ENCODE assay signal across 10 cellular contexts in genomic region chr7:92916751-92917369, GRCh38.
DNase-seq lines count a peak whose midpoint lies in the region; TF ChIP-seq lines count a peak whose summit lies in the region.
"Had no signal": no experiment of that assay in that cellular context is flagged by ENCODE, and none has a peak within 500 bp of the region (broad histone marks: within the 10 kb centered on the region; RNA-seq: fewer than 3 reads in every experiment).

No MANE protein-coding gene starts in this region.

- H3F3A ChIP-seq in PC-9 (ENCODE audit: insufficient read depth, low read depth) (peaks cover 17% of the 10 kb centered on the region), smooth muscle cell (ENCODE audit: low read depth) (no peaks in the 10 kb centered on the region)

- H3K4me3 ChIP-seq in PC-9, result no peak overlapping the region
- no peak overlapping the region for H3K4me3 ChIP-seq in foreskin fibroblast (ENCODE audit: low read depth in 1 of 2, low read length in 2 of 2)
- no peak overlapping the region for H3K4me3 ChIP-seq in smooth muscle cell

- no peaks in the 10 kb centered on the region for H3K9me3 ChIP-seq in PC-9 (ENCODE audit: insufficient read depth, low read depth)
- no peaks in the 10 kb centered on the region for H3K9me3 ChIP-seq in smooth muscle cell (replicated peaks; ENCODE audit: low read depth)
- H3K9me3 ChIP-seq: BE2C had no signal

- H3K27ac ChIP-seq in PC-9 (peak overlapping the region; percentile 83), smooth muscle cell (ENCODE audit: low read depth) (peak overlapping the region; percentile 81)

- H3K4me1 ChIP-seq in PC-9 (replicated peaks; ENCODE audit: insufficient read depth) (peaks cover 18% of the 10 kb centered on the region), smooth muscle cell (ENCODE audit: low read depth) (peaks cover 15% of the 10 kb centered on the region)

- CTCF ChIA-PET in PC-9 (lab: Charles Lee) (interaction anchor here (0.6 kb wide), 1 partner anchor 80 kb away, joined by 6 read pairs; the partner anchor contains the start of gene CDK6), GM10248 (lab: Yijun Ruan, JAX) (no interaction called here)

- peaks cover 5% of the 10 kb centered on the region; the same call in 1 of the 2 replicates for H3K9me2 ChIP-seq in PC-9 (ENCODE audit: insufficient read depth)

- H3K4me2 ChIP-seq in PC-9 (peak overlapping the region; percentile 57), smooth muscle cell (peak overlapping the region; percentile 52)

- TF ChIP-seq CTCF in PC-9 (conservative IDR thresholded peaks at IDR 0.05) (no peak), foreskin fibroblast (IDR thresholded peaks at IDR 0.05; ENCODE audit: low read depth, low read length) (no peak), smooth muscle cell (IDR thresholded peaks at IDR 0.05; ENCODE audit: borderline replicate concordance, insufficient read depth, poor library complexity, severe bottlenecking) (no peak), GM10248 (IDR thresholded peaks at IDR 0.05; ENCODE audit: control extremely low read depth, extremely low read depth, low read depth, missing control alignments) (no peak)

- H4K20me1 ChIP-seq in PC-9 (ENCODE audit: insufficient read depth), result no peaks in the 10 kb centered on the region
- H4K20me1 ChIP-seq in smooth muscle cell (ENCODE audit: low read depth), result no peaks in the 10 kb centered on the region

- H3K9ac ChIP-seq in smooth muscle cell (ENCODE audit: low read depth), result peak overlapping the region; percentile 58

- intact Hi-C loops in PC-9 (cut with micrococcal nuclease; ENCODE audit: unreplicated experiment), result loop anchor here (1.0 to 10.0 kb wide), 8 partner anchors 13 to 295 kb away; partner anchors contain the start of gene SAMD9

- H3K36me3 ChIP-seq in PC-9 (ENCODE audit: low read depth), result no peaks in the 10 kb centered on the region
- no peaks in the 10 kb centered on the region for H3K36me3 ChIP-seq in smooth muscle cell (ENCODE audit: low read depth)
- H3K36me3 ChIP-seq: BE2C had no signal

- no TSS peak for BruUV-seq in PC-9 (replicated peaks; lab: Mats Ljungman, UMichigan)

- H3K27me3 ChIP-seq in PC-9 (ENCODE audit: insufficient read depth, low read depth) (no peaks in the 10 kb centered on the region), smooth muscle cell (ENCODE audit: low read depth) (no peaks in the 10 kb centered on the region)
- H3K27me3 ChIP-seq: BE2C had no signal

- no peaks in the 10 kb centered on the region for H3K79me2 ChIP-seq in PC-9 (ENCODE audit: low read depth)
- H3K79me2 ChIP-seq in smooth muscle cell (ENCODE audit: low read depth), result no peaks in the 10 kb centered on the region

- 20% methylated on average over 3 of the region's 3 CpGs for WGBS in smooth muscle cell (ENCODE audit: low lambda C conversion rate)

- H2AFZ ChIP-seq in PC-9 (no peak overlapping the region), smooth muscle cell (ENCODE audit: low read depth) (peak overlapping the region; percentile 14)

- POLR2A ChIA-PET in PC-9 (lab: Charles Lee; ENCODE audit: unreplicated experiment), result interaction anchor here (0.6 to 0.7 kb wide), 2 partner anchors 151 to 753 kb away, joined by 4 to 8 read pairs; no protein-coding TSS in a partner anchor
- POLR2A ChIA-PET in GM10248 (lab: Yijun Ruan, JAX), result no interaction called here

- DNase-seq in NCI-H748 (lab: John Stamatoyannopoulos, UW; ENCODE audit: unreplicated experiment) (peak; percentile 65), NCI-H748 treated with DMSO at 0.1 percent for 48 hours (lab: John Stamatoyannopoulos, UW) (no peak), PC-9 (peak; percentile 86 to 95), foreskin fibroblast (peak; percentile 18 to 50), smooth muscle cell (lab: John Stamatoyannopoulos, UW; ENCODE audit: unreplicated experiment) (no peak), OCI-M2 (lab: John Stamatoyannopoulos, UW; ENCODE audit: unreplicated experiment) (no peak), GM10248 (ENCODE audit: extremely low spot score) (no peak), GOT3 (lab: John Stamatoyannopoulos, UW) (no peak)
- DNase-seq: BE2C, T-helper 9 cell had no signal

Comparison
In these comparisons a context has a peak if more than half of its experiments do, and no peak if none do; other contexts are left out.
1. DNase-seq: peak in NCI-H748 (single experiment), PC-9 (2 of 2) and foreskin fibroblast (2 of 2); none in NCI-H748 treated with DMSO at 0.1 percent for 48 hours (single experiment), smooth muscle cell (single experiment), OCI-M2 (single experiment), GM10248 (single experiment) and GOT3 (single experiment).